ENCODE assay signal across 1 cellular context in the genomic region with DNA sequence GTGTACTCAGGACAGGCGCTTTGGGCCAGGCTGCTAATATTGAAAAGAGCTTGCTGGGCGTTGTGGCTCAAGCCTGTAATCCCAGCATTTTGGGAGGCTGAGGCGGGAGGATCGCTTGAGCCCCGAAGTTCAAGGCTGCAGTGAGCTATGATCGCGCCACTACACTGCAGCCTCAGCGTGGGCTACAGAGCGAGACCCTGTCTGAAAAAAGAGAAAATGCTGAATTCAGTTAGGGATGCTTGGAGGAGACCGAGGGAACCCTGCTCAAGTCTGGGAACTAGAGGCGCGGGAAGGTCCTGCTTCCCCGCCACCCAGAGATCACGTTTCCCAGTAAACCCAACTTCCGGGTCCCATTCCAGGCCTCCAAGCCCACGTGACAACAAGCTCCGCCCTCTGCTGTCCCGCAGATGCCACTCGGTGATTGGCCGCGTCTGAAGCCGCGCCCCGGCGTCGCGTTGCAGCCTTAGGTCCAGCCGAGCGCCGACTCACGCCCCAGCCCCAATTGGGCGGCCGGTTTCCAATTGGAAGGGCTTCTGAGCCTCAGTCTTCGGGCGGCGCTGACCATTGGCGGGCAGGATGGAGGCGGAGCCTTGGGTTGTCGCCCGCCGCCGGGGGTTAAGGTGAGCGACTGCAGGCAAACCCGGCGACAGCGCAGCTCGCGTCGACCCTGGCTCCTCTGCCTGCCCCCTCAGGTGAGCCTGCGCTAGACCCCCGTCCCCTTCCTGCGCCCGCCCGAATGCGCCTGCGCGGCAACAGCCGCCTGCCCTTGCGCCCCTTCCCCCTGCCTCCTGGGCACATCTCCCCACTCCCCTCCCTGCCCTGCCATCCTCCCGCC.
A peak's percentile ranks its signal among the peaks of the same experiment; 100 is the strongest.
TF ChIP-seq lines count a peak whose summit lies in the region.

A gene with protein sequence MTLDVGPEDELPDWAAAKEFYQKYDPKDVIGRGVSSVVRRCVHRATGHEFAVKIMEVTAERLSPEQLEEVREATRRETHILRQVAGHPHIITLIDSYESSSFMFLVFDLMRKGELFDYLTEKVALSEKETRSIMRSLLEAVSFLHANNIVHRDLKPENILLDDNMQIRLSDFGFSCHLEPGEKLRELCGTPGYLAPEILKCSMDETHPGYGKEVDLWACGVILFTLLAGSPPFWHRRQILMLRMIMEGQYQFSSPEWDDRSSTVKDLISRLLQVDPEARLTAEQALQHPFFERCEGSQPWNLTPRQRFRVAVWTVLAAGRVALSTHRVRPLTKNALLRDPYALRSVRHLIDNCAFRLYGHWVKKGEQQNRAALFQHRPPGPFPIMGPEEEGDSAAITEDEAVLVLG (plus strand): TSS at position 627 of the 835 bp plus-strand sequence. CDS start 396 bp downstream, outside the sequence.

TF ChIP-seq in K562, 482 proteins besides CTCF, POLR2A, EP300 and RAD21 (continued from another document and continues in another):
- TF ChIP-seq, protein P1, sequence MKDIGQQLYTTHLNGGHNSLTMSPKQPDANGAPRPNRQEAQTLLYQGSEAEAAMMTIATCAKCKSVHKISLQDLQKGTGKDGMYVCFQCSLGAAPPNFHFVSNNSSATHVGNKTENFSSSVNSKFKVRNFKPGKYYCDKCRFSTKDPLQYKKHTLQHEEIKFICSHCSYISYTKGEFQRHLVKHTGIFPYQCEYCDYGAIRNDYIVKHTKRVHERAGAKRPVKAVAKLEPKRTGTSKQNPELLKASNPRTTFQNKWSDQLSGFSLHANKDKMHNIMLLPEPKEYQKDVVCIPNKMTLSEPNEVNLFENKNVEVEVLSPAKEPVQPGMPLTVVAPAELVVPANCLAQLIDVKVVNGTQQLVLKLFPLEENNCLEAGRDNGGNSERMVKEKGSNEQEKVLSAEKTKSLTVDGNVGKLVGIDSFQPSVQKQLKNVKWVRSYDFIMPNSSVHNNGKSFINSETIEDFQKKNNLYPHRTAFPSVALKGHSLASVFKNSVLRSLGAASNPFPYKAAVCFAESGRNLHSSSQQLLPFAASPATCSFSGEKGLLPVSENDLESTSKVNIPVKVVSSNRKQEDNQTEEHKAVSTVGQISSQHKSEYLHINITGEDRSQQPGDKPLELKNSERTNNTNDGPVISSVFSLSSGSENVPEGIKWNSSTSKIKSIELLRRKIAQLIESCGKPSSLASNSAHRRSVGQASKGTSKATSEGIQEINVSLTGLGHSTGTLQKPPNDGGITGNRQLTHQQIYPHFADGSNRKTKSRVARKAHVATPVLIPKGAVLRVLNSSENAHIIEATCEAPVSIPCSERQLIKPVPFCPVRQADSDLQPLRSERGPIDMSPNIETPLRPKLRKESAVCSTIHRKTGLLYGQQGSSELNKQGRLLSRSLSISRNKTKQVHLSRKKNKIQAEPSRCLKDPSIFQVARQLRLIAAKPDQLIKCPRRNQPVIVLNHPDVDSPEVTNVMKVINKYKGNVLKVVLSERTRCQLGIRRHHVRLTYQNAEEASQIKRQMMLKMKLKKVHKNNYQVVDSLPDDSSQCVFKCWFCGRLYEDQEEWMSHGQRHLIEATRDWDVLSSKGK (CRISPR knock-in tag; IDR thresholded peaks at IDR 0.05), result no peak
- TF ChIP-seq NCOA4 (IDR thresholded peaks at IDR 0.05; ENCODE audit: partially characterized antibody) (no peak), GTF2A2 (tag; IDR thresholded peaks at IDR 0.05) (no peak), RNF2 (IDR thresholded peaks at IDR 0.05) (no peak), GABPA (tag; conservative IDR thresholded peaks at IDR 0.05; ENCODE audit: low read depth) (peak; percentile 70), TCF7L2 (IDR thresholded peaks at IDR 0.05; ENCODE audit: low read depth, low read length) (no peak), MEF2A (IDR thresholded peaks at IDR 0.05; ENCODE audit: control insufficient read depth, low read depth, low read length) (no peak), ZNF140 (CRISPR knock-in tag; IDR thresholded peaks at IDR 0.05) (no peak), HSF4 (CRISPR knock-in tag; IDR thresholded peaks at IDR 0.05; ENCODE audit: borderline replicate concordance) (no peak), ZNF77 (CRISPR knock-in tag; IDR thresholded peaks at IDR 0.05) (no peak), TBP (optimal IDR thresholded peaks at IDR 0.05; ENCODE audit: low read depth, low read length) (peak; percentile 90), L3MBTL2 (IDR thresholded peaks at IDR 0.05) (peak; percentile 74; the same call in 1 of the 2 replicates), ARID1B (IDR thresholded peaks at IDR 0.05) (0 out of 2 replicates have a peak, but pooled peaks have one; percentile 5), SP2 (IDR thresholded peaks at IDR 0.05; ENCODE audit: extremely low read depth, low read depth, low read length, poor library complexity, severe bottlenecking) (no peak), PHF8 (IDR thresholded peaks at IDR 0.05; ENCODE audit: borderline replicate concordance, low read length) (peak; percentile 77; the same call in 1 of the 2 replicates), CEBPB (tag; IDR thresholded peaks at IDR 0.05) (no peak), ETV1 (tag; conservative IDR thresholded peaks at IDR 0.05; ENCODE audit: low read depth) (no peak; the same call in 1 of the 2 replicates), RFX7 (CRISPR knock-in tag; IDR thresholded peaks at IDR 0.05) (0 out of 2 replicates have a peak, but pooled peaks have one; percentile 6), KDM5B (IDR thresholded peaks at IDR 0.05; ENCODE audit: insufficient replicate concordance, low read depth, low read length) (peak; percentile 64), ZFX (CRISPR knock-in tag; IDR thresholded peaks at IDR 0.05) (peak; percentile 73), ZNF57 (CRISPR knock-in tag; IDR thresholded peaks at IDR 0.05) (no peak), SMC3 (conservative IDR thresholded peaks at IDR 0.05; ENCODE audit: insufficient read depth, low read depth, low read length) (no peak), ZNF586 (CRISPR knock-in tag; conservative IDR thresholded peaks at IDR 0.05) (no peak), NCOA6 (IDR thresholded peaks at IDR 0.05) (no peak), MYC (IDR thresholded peaks at IDR 0.05; ENCODE audit: low read depth, low read length) (peak; percentile 93), MYC (CRISPR knock-in tag; IDR thresholded peaks at IDR 0.05; ENCODE audit: borderline replicate concordance, low read depth) (no peak), HDAC2 (IDR thresholded peaks at IDR 0.05) (peak; percentile 82), EWSR1 (IDR thresholded peaks at IDR 0.05; ENCODE audit: borderline replicate concordance, low read depth, partially characterized antibody) (no peak), HNRNPK (IDR thresholded peaks at IDR 0.05; ENCODE audit: low read depth, low read length, poor library complexity, severe bottlenecking) (no peak), STAT5B (CRISPR knock-in tag; IDR thresholded peaks at IDR 0.05) (no peak), E2F3 (CRISPR knock-in tag; IDR thresholded peaks at IDR 0.05) (peak; percentile 64; the same call in 1 of the 2 replicates), ZNF121 (CRISPR knock-in tag; conservative IDR thresholded peaks at IDR 0.05) (peak; percentile 56), XRCC4 (IDR thresholded peaks at IDR 0.05; ENCODE audit: extremely low read depth, insufficient read depth, insufficient read length) (no peak), EZH2 (IDR thresholded peaks at IDR 0.05; ENCODE audit: borderline replicate concordance, low read depth, low read length) (no peak), ELF2 (CRISPR knock-in tag; IDR thresholded peaks at IDR 0.05) (peak; percentile 96), FOS (IDR thresholded peaks at IDR 0.05; ENCODE audit: extremely low read depth, insufficient read length) (peak; percentile 78), SMAD3 (CRISPR knock-in tag; conservative IDR thresholded peaks at IDR 0.05) (0 out of 2 replicates have a peak, but pooled peaks have one; percentile 51), ATF7 (IDR thresholded peaks at IDR 0.05) (peak; percentile 73)
- TF ChIP-seq, protein P2, sequence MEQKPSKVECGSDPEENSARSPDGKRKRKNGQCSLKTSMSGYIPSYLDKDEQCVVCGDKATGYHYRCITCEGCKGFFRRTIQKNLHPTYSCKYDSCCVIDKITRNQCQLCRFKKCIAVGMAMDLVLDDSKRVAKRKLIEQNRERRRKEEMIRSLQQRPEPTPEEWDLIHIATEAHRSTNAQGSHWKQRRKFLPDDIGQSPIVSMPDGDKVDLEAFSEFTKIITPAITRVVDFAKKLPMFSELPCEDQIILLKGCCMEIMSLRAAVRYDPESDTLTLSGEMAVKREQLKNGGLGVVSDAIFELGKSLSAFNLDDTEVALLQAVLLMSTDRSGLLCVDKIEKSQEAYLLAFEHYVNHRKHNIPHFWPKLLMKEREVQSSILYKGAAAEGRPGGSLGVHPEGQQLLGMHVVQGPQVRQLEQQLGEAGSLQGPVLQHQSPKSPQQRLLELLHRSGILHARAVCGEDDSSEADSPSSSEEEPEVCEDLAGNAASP (IDR thresholded peaks at IDR 0.05), result no peak
- TF ChIP-seq, protein P3, sequence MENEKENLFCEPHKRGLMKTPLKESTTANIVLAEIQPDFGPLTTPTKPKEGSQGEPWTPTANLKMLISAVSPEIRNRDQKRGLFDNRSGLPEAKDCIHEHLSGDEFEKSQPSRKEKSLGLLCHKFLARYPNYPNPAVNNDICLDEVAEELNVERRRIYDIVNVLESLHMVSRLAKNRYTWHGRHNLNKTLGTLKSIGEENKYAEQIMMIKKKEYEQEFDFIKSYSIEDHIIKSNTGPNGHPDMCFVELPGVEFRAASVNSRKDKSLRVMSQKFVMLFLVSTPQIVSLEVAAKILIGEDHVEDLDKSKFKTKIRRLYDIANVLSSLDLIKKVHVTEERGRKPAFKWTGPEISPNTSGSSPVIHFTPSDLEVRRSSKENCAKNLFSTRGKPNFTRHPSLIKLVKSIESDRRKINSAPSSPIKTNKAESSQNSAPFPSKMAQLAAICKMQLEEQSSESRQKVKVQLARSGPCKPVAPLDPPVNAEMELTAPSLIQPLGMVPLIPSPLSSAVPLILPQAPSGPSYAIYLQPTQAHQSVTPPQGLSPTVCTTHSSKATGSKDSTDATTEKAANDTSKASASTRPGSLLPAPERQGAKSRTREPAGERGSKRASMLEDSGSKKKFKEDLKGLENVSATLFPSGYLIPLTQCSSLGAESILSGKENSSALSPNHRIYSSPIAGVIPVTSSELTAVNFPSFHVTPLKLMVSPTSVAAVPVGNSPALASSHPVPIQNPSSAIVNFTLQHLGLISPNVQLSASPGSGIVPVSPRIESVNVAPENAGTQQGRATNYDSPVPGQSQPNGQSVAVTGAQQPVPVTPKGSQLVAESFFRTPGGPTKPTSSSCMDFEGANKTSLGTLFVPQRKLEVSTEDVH (IDR thresholded peaks at IDR 0.05; ENCODE audit: low read depth, partially characterized antibody), result peak; percentile 85
- TF ChIP-seq, protein P4, sequence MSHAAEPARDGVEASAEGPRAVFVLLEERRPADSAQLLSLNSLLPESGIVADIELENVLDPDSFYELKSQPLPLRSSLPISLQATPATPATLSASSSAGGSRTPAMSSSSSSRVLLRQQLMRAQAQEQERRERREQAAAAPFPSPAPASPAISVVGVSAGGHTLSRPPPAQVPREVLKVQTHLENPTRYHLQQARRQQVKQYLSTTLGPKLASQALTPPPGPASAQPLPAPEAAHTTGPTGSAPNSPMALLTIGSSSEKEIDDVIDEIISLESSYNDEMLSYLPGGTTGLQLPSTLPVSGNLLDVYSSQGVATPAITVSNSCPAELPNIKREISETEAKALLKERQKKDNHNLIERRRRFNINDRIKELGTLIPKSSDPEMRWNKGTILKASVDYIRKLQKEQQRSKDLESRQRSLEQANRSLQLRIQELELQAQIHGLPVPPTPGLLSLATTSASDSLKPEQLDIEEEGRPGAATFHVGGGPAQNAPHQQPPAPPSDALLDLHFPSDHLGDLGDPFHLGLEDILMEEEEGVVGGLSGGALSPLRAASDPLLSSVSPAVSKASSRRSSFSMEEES (CRISPR knock-in tag; IDR thresholded peaks at IDR 0.05), result peak; percentile 95
- TF ChIP-seq, protein P5, sequence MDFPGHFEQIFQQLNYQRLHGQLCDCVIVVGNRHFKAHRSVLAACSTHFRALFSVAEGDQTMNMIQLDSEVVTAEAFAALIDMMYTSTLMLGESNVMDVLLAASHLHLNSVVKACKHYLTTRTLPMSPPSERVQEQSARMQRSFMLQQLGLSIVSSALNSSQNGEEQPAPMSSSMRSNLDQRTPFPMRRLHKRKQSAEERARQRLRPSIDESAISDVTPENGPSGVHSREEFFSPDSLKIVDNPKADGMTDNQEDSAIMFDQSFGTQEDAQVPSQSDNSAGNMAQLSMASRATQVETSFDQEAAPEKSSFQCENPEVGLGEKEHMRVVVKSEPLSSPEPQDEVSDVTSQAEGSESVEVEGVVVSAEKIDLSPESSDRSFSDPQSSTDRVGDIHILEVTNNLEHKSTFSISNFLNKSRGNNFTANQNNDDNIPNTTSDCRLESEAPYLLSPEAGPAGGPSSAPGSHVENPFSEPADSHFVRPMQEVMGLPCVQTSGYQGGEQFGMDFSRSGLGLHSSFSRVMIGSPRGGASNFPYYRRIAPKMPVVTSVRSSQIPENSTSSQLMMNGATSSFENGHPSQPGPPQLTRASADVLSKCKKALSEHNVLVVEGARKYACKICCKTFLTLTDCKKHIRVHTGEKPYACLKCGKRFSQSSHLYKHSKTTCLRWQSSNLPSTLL (IDR thresholded peaks at IDR 0.05), result no peak
- TF ChIP-seq, protein P6, sequence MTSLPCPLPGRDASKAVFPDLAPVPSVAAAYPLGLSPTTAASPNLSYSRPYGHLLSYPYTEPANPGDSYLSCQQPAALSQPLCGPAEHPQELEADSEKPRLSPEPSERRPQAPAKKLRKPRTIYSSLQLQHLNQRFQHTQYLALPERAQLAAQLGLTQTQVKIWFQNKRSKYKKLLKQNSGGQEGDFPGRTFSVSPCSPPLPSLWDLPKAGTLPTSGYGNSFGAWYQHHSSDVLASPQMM (CRISPR knock-in tag; IDR thresholded peaks at IDR 0.05), result no peak
- TF ChIP-seq, protein P7, sequence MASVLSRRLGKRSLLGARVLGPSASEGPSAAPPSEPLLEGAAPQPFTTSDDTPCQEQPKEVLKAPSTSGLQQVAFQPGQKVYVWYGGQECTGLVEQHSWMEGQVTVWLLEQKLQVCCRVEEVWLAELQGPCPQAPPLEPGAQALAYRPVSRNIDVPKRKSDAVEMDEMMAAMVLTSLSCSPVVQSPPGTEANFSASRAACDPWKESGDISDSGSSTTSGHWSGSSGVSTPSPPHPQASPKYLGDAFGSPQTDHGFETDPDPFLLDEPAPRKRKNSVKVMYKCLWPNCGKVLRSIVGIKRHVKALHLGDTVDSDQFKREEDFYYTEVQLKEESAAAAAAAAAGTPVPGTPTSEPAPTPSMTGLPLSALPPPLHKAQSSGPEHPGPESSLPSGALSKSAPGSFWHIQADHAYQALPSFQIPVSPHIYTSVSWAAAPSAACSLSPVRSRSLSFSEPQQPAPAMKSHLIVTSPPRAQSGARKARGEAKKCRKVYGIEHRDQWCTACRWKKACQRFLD (CRISPR knock-in tag; IDR thresholded peaks at IDR 0.05), result peak; percentile 15; the same call in 1 of the 2 replicates
- TF ChIP-seq, protein P8, sequence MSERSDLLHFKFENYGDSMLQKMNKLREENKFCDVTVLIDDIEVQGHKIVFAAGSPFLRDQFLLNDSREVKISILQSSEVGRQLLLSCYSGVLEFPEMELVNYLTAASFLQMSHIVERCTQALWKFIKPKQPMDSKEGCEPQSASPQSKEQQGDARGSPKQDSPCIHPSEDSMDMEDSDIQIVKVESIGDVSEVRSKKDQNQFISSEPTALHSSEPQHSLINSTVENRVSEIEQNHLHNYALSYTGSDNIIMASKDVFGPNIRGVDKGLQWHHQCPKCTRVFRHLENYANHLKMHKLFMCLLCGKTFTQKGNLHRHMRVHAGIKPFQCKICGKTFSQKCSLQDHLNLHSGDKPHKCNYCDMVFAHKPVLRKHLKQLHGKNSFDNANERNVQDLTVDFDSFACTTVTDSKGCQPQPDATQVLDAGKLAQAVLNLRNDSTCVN (CRISPR knock-in tag; IDR thresholded peaks at IDR 0.05), result no peak; the same call in 1 of the 2 replicates
